8 cellular contexts compared by ENCODE assay signal in genomic region chr4:88803600-88804096, GRCh38.
DNase-seq lines count a peak whose midpoint lies in the region; ATAC-seq and TF ChIP-seq lines count a peak whose summit lies in the region.

No MANE protein-coding gene starts in this region.

- peaks cover 0 to 23% of the 10 kb centered on the region in 2 donors for H3K4me1 ChIP-seq in right atrium auricular region

- no peak overlapping the region for H3K4me3 ChIP-seq in right atrium auricular region

- no peak for TF ChIP-seq CTCF in right atrium auricular region (IDR thresholded peaks at IDR 0.05)

- H3K27me3 ChIP-seq in right atrium auricular region, result no peaks in the 10 kb centered on the region

- no peaks in the 10 kb centered on the region for H3K36me3 ChIP-seq in right atrium auricular region

- peak overlapping the region; percentile 53 to 59 for H3K27ac ChIP-seq in right atrium auricular region

- no peaks in the 10 kb centered on the region for H3K9me3 ChIP-seq in right atrium auricular region

- peak; percentile 57 for ATAC-seq in HG03066 (IDR thresholded peaks at IDR 0.05; ENCODE audit: low read depth, unreplicated experiment)

- DNase-seq in stimulated activated CD4-positive, alpha-beta T cell treated with anti-CD3 and anti-CD28 coated beads, Interleukin-4, amount 100 ng/mL, for 24 hours, result peak; percentile 8
- DNase-seq in stimulated activated CD4-positive, alpha-beta T cell treated with anti-CD3 and anti-CD28 coated beads, Interleukin-2, amount 100 ng/mL, for 24 hours, result no peak
- DNase-seq in SKM-1 (lab: John Stamatoyannopoulos, UW; ENCODE audit: unreplicated experiment), result peak; percentile 55
- peak; percentile 64 for DNase-seq in right atrium auricular region (ENCODE audit: low spot score)
- DNase-seq in HPDE6-E6E7 (ENCODE audit: extremely low spot score), result no peak
- DNase-seq in NCI-H2227 treated with DMSO at 0.1 percent for 48 hours (lab: John Stamatoyannopoulos, UW), result no peak
- no peak for DNase-seq in NCI-H128 (lab: John Stamatoyannopoulos, UW; ENCODE audit: unreplicated experiment)

Comparison
In these comparisons a context has a peak if more than half of its experiments do, and no peak if none do; other contexts are left out.
1. DNase-seq: peak in stimulated activated CD4-positive, alpha-beta T cell treated with anti-CD3 and anti-CD28 coated beads, Interleukin-4, amount 100 ng/mL, for 24 hours (single experiment), SKM-1 (single experiment) and right atrium auricular region (single experiment); none in stimulated activated CD4-positive, alpha-beta T cell treated with anti-CD3 and anti-CD28 coated beads, Interleukin-2, amount 100 ng/mL, for 24 hours (0 of 2), HPDE6-E6E7 (single experiment), NCI-H2227 treated with DMSO at 0.1 percent for 48 hours (single experiment) and NCI-H128 (single experiment).